In the genomic region with DNA sequence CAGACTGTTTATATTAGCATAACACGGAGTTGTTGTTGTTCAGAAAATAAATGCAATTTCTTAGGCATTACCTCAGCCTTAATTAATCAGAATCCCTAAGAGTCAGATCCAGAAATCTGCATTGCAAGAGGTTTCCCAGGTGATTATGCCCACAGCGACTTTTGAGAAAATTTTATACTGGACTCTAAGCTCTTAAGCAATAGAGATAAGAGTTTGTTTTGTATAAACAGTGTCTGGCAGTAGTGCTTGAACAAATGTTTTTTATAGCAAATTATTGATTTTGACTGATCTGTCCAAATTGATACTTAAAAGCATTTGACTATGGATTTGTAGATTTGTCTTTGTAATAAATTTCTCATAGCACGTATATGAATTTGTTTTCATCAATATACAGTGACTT, we compare ENCODE assay signal across 24 cellular contexts.
"Had no signal": no experiment of that assay in that cellular context is flagged by ENCODE, and none has a peak within 500 bp of the region (broad histone marks: within the 10 kb centered on the region; RNA-seq: fewer than 3 reads in every experiment).

No MANE protein-coding gene starts in this region.

- H3K4me1 ChIP-seq: colonic mucosa, esophagus squamous epithelium, gastrocnemius medialis, heart right ventricle, left ventricle myocardium inferior, lower lobe of right lung had no signal

- ATAC-seq: effector memory CD8-positive, alpha-beta T cell; esophagus mucosa; gastrocnemius medialis; heart right ventricle; left cardiac atrium; lower lobe of right lung; mucosa of descending colon had no signal

- H3K27me3 ChIP-seq: colonic mucosa, esophagus squamous epithelium, gastrocnemius medialis, heart right ventricle had no signal

- H3K27ac ChIP-seq: colonic mucosa, epithelial cell of prostate, esophagus squamous epithelium, gastrocnemius medialis, heart right ventricle, left ventricle myocardium inferior, lower lobe of right lung had no signal

- DNase-seq: colonic mucosa; cortex of kidney; effector CD8-positive, alpha-beta T cell; effector memory CD8-positive, alpha-beta T cell; endodermal cell; erythroblast; esophagus squamous epithelium; foreskin fibroblast; foreskin melanocyte; gastrocnemius medialis; glutamatergic neuron; head of caudate nucleus; heart right ventricle; hippocampal formation; left cardiac atrium; left ventricle myocardium inferior; lower lobe of right lung; mesenchymal stem cell; mucosa of descending colon had no signal

- H3K9me3 ChIP-seq: colonic mucosa, esophagus squamous epithelium, gastrocnemius medialis, left ventricle myocardium inferior, lower lobe of right lung, mucosa of descending colon had no signal

- H3K4me3 ChIP-seq: colonic mucosa, esophagus squamous epithelium, gastrocnemius medialis, heart right ventricle, left ventricle myocardium inferior, lower lobe of right lung, mucosa of descending colon had no signal

- H3K36me3 ChIP-seq: colonic mucosa, esophagus squamous epithelium, gastrocnemius medialis, heart right ventricle, left ventricle myocardium inferior, lower lobe of right lung had no signal

- FAIRE-seq: endometrium, islet of Langerhans, keratinocyte had no signal
